ENCODE assay signal across 1 cellular context in the genomic region with DNA sequence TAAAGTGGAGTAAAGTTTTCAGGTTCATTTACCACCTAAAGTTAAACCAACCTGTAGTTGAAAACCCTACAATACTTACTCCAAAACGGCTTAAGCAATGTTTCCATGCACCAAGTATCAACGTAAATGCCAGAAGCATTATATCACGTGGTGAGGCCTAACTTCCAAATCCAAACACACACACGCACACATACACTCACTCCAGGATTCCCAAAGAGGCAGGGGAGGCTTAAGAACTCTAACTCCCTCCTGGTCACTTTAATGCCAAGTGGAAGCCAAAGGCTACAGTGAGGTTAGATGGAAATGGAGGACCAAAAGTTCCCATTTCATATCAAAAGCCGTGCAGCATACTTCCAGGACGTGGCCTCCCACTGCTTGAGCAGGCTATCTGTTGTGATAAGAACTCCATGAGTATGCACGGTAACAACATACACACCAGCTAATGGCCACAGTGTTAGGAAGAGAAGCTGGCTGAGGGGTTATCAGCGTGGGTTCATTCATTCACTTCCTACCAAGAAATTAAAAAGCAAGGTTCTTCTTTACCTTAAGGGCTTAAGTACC.
TF ChIP-seq lines count a peak whose summit lies in the region.

No MANE protein-coding gene starts in this region.

TF ChIP-seq in K562, 482 proteins besides CTCF, POLR2A, EP300 and RAD21 (continued from another document and continues in another):
- TF ChIP-seq, protein P1, sequence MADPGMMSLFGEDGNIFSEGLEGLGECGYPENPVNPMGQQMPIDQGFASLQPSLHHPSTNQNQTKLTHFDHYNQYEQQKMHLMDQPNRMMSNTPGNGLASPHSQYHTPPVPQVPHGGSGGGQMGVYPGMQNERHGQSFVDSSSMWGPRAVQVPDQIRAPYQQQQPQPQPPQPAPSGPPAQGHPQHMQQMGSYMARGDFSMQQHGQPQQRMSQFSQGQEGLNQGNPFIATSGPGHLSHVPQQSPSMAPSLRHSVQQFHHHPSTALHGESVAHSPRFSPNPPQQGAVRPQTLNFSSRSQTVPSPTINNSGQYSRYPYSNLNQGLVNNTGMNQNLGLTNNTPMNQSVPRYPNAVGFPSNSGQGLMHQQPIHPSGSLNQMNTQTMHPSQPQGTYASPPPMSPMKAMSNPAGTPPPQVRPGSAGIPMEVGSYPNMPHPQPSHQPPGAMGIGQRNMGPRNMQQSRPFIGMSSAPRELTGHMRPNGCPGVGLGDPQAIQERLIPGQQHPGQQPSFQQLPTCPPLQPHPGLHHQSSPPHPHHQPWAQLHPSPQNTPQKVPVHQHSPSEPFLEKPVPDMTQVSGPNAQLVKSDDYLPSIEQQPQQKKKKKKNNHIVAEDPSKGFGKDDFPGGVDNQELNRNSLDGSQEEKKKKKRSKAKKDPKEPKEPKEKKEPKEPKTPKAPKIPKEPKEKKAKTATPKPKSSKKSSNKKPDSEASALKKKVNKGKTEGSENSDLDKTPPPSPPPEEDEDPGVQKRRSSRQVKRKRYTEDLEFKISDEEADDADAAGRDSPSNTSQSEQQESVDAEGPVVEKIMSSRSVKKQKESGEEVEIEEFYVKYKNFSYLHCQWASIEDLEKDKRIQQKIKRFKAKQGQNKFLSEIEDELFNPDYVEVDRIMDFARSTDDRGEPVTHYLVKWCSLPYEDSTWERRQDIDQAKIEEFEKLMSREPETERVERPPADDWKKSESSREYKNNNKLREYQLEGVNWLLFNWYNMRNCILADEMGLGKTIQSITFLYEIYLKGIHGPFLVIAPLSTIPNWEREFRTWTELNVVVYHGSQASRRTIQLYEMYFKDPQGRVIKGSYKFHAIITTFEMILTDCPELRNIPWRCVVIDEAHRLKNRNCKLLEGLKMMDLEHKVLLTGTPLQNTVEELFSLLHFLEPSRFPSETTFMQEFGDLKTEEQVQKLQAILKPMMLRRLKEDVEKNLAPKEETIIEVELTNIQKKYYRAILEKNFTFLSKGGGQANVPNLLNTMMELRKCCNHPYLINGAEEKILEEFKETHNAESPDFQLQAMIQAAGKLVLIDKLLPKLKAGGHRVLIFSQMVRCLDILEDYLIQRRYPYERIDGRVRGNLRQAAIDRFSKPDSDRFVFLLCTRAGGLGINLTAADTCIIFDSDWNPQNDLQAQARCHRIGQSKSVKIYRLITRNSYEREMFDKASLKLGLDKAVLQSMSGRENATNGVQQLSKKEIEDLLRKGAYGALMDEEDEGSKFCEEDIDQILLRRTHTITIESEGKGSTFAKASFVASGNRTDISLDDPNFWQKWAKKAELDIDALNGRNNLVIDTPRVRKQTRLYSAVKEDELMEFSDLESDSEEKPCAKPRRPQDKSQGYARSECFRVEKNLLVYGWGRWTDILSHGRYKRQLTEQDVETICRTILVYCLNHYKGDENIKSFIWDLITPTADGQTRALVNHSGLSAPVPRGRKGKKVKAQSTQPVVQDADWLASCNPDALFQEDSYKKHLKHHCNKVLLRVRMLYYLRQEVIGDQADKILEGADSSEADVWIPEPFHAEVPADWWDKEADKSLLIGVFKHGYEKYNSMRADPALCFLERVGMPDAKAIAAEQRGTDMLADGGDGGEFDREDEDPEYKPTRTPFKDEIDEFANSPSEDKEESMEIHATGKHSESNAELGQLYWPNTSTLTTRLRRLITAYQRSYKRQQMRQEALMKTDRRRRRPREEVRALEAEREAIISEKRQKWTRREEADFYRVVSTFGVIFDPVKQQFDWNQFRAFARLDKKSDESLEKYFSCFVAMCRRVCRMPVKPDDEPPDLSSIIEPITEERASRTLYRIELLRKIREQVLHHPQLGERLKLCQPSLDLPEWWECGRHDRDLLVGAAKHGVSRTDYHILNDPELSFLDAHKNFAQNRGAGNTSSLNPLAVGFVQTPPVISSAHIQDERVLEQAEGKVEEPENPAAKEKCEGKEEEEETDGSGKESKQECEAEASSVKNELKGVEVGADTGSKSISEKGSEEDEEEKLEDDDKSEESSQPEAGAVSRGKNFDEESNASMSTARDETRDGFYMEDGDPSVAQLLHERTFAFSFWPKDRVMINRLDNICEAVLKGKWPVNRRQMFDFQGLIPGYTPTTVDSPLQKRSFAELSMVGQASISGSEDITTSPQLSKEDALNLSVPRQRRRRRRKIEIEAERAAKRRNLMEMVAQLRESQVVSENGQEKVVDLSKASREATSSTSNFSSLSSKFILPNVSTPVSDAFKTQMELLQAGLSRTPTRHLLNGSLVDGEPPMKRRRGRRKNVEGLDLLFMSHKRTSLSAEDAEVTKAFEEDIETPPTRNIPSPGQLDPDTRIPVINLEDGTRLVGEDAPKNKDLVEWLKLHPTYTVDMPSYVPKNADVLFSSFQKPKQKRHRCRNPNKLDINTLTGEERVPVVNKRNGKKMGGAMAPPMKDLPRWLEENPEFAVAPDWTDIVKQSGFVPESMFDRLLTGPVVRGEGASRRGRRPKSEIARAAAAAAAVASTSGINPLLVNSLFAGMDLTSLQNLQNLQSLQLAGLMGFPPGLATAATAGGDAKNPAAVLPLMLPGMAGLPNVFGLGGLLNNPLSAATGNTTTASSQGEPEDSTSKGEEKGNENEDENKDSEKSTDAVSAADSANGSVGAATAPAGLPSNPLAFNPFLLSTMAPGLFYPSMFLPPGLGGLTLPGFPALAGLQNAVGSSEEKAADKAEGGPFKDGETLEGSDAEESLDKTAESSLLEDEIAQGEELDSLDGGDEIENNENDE (IDR thresholded peaks at IDR 0.05; ENCODE audit: low read depth, low read length), result no peak
- TF ChIP-seq POU5F1 (IDR thresholded peaks at IDR 0.05; ENCODE audit: borderline replicate concordance, low read depth, low read length, partially characterized antibody) (no peak), HDAC8 (tag; IDR thresholded peaks at IDR 0.05) (0 out of 2 replicates have a peak, but pooled peaks have one; percentile 45), SMARCC2 (IDR thresholded peaks at IDR 0.05; ENCODE audit: low read depth) (peak; percentile 86; the same call in 1 of the 2 replicates), CXXC5 (CRISPR knock-in tag; IDR thresholded peaks at IDR 0.05) (peak; percentile 87), MIER1 (IDR thresholded peaks at IDR 0.05; ENCODE audit: low read depth) (no peak), XRCC4 (IDR thresholded peaks at IDR 0.05; ENCODE audit: extremely low read depth, insufficient read depth, insufficient read length) (no peak), ZNF324 (CRISPR knock-in tag; IDR thresholded peaks at IDR 0.05) (no peak; the same call in 1 of the 2 replicates), ZNF644 (tag; IDR thresholded peaks at IDR 0.05; ENCODE audit: low read depth) (no peak; the same call in 1 of the 2 replicates), RBFOX2 (IDR thresholded peaks at IDR 0.05; ENCODE audit: low read depth, low read length) (no peak), HIVEP1 (CRISPR knock-in tag; IDR thresholded peaks at IDR 0.05) (no peak), ZNF165 (CRISPR knock-in tag; IDR thresholded peaks at IDR 0.05; ENCODE audit: borderline replicate concordance) (no peak), ETS2 (tag; IDR thresholded peaks at IDR 0.05; ENCODE audit: borderline replicate concordance, poor library complexity, severe bottlenecking) (no peak), ZNF24 (IDR thresholded peaks at IDR 0.05) (peak; percentile 96), NR2C2 (CRISPR knock-in tag; IDR thresholded peaks at IDR 0.05) (0 out of 2 replicates have a peak, but pooled peaks have one; percentile 22), NR2C2 (tag; IDR thresholded peaks at IDR 0.05) (peak; percentile 36; the same call in 1 of the 2 replicates), MAFK (IDR thresholded peaks at IDR 0.05; ENCODE audit: low read length) (0 out of 2 replicates have a peak, but pooled peaks have one; percentile 21), DIDO1 (tag; IDR thresholded peaks at IDR 0.05; ENCODE audit: low read depth) (no peak), ZNF766 (CRISPR knock-in tag; conservative IDR thresholded peaks at IDR 0.05) (peak; percentile 87), HNRNPL (IDR thresholded peaks at IDR 0.05; ENCODE audit: low read depth, low read length) (no peak)
- TF ChIP-seq, protein P2, sequence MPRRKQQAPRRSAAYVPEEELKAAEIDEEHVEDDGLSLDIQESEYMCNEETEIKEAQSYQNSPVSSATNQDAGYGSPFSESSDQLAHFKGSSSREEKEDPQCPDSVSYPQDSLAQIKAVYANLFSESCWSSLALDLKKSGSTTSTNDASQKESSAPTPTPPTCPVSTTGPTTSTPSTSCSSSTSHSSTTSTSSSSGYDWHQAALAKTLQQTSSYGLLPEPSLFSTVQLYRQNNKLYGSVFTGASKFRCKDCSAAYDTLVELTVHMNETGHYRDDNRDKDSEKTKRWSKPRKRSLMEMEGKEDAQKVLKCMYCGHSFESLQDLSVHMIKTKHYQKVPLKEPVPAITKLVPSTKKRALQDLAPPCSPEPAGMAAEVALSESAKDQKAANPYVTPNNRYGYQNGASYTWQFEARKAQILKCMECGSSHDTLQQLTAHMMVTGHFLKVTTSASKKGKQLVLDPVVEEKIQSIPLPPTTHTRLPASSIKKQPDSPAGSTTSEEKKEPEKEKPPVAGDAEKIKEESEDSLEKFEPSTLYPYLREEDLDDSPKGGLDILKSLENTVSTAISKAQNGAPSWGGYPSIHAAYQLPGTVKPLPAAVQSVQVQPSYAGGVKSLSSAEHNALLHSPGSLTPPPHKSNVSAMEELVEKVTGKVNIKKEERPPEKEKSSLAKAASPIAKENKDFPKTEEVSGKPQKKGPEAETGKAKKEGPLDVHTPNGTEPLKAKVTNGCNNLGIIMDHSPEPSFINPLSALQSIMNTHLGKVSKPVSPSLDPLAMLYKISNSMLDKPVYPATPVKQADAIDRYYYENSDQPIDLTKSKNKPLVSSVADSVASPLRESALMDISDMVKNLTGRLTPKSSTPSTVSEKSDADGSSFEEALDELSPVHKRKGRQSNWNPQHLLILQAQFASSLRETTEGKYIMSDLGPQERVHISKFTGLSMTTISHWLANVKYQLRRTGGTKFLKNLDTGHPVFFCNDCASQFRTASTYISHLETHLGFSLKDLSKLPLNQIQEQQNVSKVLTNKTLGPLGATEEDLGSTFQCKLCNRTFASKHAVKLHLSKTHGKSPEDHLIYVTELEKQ (CRISPR knock-in tag; IDR thresholded peaks at IDR 0.05), result no peak
- TF ChIP-seq, protein P3, sequence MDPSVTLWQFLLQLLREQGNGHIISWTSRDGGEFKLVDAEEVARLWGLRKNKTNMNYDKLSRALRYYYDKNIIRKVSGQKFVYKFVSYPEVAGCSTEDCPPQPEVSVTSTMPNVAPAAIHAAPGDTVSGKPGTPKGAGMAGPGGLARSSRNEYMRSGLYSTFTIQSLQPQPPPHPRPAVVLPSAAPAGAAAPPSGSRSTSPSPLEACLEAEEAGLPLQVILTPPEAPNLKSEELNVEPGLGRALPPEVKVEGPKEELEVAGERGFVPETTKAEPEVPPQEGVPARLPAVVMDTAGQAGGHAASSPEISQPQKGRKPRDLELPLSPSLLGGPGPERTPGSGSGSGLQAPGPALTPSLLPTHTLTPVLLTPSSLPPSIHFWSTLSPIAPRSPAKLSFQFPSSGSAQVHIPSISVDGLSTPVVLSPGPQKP (CRISPR knock-in tag; IDR thresholded peaks at IDR 0.05), result no peak
- TF ChIP-seq, protein P4, sequence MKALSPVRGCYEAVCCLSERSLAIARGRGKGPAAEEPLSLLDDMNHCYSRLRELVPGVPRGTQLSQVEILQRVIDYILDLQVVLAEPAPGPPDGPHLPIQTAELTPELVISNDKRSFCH (CRISPR knock-in tag; IDR thresholded peaks at IDR 0.05), result no peak
- TF ChIP-seq, protein P4 (tag; IDR thresholded peaks at IDR 0.05), result peak; percentile 78
- TF ChIP-seq, protein P5, sequence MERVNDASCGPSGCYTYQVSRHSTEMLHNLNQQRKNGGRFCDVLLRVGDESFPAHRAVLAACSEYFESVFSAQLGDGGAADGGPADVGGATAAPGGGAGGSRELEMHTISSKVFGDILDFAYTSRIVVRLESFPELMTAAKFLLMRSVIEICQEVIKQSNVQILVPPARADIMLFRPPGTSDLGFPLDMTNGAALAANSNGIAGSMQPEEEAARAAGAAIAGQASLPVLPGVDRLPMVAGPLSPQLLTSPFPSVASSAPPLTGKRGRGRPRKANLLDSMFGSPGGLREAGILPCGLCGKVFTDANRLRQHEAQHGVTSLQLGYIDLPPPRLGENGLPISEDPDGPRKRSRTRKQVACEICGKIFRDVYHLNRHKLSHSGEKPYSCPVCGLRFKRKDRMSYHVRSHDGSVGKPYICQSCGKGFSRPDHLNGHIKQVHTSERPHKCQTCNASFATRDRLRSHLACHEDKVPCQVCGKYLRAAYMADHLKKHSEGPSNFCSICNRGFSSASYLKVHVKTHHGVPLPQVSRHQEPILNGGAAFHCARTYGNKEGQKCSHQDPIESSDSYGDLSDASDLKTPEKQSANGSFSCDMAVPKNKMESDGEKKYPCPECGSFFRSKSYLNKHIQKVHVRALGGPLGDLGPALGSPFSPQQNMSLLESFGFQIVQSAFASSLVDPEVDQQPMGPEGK (CRISPR knock-in tag; IDR thresholded peaks at IDR 0.05; ENCODE audit: borderline replicate concordance), result no peak
- TF ChIP-seq, protein P6, sequence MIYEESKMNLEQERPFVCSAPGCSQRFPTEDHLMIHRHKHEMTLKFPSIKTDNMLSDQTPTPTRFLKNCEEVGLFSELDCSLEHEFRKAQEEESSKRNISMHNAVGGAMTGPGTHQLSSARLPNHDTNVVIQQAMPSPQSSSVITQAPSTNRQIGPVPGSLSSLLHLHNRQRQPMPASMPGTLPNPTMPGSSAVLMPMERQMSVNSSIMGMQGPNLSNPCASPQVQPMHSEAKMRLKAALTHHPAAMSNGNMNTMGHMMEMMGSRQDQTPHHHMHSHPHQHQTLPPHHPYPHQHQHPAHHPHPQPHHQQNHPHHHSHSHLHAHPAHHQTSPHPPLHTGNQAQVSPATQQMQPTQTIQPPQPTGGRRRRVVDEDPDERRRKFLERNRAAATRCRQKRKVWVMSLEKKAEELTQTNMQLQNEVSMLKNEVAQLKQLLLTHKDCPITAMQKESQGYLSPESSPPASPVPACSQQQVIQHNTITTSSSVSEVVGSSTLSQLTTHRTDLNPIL (CRISPR knock-in tag; IDR thresholded peaks at IDR 0.05), result no peak
- TF ChIP-seq, protein P7, sequence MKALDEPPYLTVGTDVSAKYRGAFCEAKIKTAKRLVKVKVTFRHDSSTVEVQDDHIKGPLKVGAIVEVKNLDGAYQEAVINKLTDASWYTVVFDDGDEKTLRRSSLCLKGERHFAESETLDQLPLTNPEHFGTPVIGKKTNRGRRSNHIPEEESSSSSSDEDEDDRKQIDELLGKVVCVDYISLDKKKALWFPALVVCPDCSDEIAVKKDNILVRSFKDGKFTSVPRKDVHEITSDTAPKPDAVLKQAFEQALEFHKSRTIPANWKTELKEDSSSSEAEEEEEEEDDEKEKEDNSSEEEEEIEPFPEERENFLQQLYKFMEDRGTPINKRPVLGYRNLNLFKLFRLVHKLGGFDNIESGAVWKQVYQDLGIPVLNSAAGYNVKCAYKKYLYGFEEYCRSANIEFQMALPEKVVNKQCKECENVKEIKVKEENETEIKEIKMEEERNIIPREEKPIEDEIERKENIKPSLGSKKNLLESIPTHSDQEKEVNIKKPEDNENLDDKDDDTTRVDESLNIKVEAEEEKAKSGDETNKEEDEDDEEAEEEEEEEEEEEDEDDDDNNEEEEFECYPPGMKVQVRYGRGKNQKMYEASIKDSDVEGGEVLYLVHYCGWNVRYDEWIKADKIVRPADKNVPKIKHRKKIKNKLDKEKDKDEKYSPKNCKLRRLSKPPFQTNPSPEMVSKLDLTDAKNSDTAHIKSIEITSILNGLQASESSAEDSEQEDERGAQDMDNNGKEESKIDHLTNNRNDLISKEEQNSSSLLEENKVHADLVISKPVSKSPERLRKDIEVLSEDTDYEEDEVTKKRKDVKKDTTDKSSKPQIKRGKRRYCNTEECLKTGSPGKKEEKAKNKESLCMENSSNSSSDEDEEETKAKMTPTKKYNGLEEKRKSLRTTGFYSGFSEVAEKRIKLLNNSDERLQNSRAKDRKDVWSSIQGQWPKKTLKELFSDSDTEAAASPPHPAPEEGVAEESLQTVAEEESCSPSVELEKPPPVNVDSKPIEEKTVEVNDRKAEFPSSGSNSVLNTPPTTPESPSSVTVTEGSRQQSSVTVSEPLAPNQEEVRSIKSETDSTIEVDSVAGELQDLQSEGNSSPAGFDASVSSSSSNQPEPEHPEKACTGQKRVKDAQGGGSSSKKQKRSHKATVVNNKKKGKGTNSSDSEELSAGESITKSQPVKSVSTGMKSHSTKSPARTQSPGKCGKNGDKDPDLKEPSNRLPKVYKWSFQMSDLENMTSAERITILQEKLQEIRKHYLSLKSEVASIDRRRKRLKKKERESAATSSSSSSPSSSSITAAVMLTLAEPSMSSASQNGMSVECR (CRISPR knock-in tag; IDR thresholded peaks at IDR 0.05), result no peak
